1 cellular context compared by ENCODE assay signal in the genomic region with DNA sequence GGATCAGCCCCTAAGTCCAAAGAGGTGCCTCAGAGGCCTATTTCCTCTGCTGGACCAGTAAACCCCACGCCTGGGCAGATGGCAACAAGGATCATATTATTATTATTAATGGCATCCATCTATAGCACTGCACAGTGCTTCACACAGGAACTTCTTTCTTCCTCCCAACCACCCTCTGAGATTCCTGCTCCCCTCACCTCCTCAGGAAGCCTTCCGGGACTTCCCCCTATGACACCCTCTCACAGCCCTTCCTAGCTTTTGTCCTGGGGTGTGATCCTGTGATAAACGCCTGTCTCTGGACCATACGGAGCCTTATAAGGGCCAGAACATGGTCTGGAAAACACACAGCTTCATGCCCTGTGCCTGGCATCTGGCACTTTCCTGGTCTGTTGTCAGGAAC.
TF ChIP-seq lines count a peak whose summit lies in the region.

No MANE protein-coding gene starts in this region.

TF ChIP-seq in GM12878, 131 proteins besides CTCF, POLR2A, EP300 and RAD21:
- TF ChIP-seq, protein P1, sequence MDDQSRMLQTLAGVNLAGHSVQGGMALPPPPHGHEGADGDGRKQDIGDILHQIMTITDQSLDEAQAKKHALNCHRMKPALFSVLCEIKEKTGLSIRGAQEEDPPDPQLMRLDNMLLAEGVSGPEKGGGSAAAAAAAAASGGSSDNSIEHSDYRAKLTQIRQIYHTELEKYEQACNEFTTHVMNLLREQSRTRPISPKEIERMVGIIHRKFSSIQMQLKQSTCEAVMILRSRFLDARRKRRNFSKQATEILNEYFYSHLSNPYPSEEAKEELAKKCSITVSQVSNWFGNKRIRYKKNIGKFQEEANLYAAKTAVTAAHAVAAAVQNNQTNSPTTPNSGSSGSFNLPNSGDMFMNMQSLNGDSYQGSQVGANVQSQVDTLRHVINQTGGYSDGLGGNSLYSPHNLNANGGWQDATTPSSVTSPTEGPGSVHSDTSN (IDR thresholded peaks at IDR 0.05; ENCODE audit: insufficient replicate concordance, low read depth, low read length): no peak
- TF ChIP-seq, protein P2, sequence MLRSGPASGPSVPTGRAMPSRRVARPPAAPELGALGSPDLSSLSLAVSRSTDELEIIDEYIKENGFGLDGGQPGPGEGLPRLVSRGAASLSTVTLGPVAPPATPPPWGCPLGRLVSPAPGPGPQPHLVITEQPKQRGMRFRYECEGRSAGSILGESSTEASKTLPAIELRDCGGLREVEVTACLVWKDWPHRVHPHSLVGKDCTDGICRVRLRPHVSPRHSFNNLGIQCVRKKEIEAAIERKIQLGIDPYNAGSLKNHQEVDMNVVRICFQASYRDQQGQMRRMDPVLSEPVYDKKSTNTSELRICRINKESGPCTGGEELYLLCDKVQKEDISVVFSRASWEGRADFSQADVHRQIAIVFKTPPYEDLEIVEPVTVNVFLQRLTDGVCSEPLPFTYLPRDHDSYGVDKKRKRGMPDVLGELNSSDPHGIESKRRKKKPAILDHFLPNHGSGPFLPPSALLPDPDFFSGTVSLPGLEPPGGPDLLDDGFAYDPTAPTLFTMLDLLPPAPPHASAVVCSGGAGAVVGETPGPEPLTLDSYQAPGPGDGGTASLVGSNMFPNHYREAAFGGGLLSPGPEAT (IDR thresholded peaks at IDR 0.05; ENCODE audit: low read depth): no peak
- no peak for TF ChIP-seq NFIC (IDR thresholded peaks at IDR 0.05; ENCODE audit: low read depth, low read length)
- no peak for TF ChIP-seq BHLHE40 (IDR thresholded peaks at IDR 0.05; ENCODE audit: borderline replicate concordance in 1 of 2, low read depth in 2 of 2, low read length in 1 of 2)
- TF ChIP-seq MTA3 (IDR thresholded peaks at IDR 0.05; ENCODE audit: borderline replicate concordance, low read length): no peak
- TF ChIP-seq ELK1 (IDR thresholded peaks at IDR 0.05; ENCODE audit: low read depth, low read length): no peak
